Comparison of ENCODE assay signal across 9 cellular contexts in genomic region chr20:46206025-46206424, GRCh38.
DNase-seq lines count a peak whose midpoint lies in the region; ATAC-seq and TF ChIP-seq lines count a peak whose summit lies in the region.
"Had no signal": no experiment of that assay in that cellular context is flagged by ENCODE, and none has a peak within 500 bp of the region (broad histone marks: within the 10 kb centered on the region; RNA-seq: fewer than 3 reads in every experiment).

No MANE protein-coding gene starts in this region.

- H3K4me3 ChIP-seq in neural progenitor cell = no peak overlapping the region

- H3K27ac Mint-ChIP-seq in effector memory CD8-positive, alpha-beta T cell = peak overlapping the region in 1 of 2 donors; percentile 24
- H3K27ac Mint-ChIP-seq in neural progenitor cell = peak overlapping the region; percentile 27

- peaks cover 50 to 67% of the 10 kb centered on the region in 2 donors for H3K27me3 Mint-ChIP-seq in effector memory CD8-positive, alpha-beta T cell
- H3K27me3 Mint-ChIP-seq in neural progenitor cell (ENCODE audit: insufficient read depth, low read depth) = peaks cover 14% of the 10 kb centered on the region

- H3K27ac ChIP-seq in neural progenitor cell = no peak overlapping the region

- H3K27me3 ChIP-seq in neural progenitor cell = no peaks in the 10 kb centered on the region

- no peaks in the 10 kb centered on the region for H3K9me3 Mint-ChIP-seq in effector memory CD8-positive, alpha-beta T cell
- no peaks in the 10 kb centered on the region for H3K9me3 Mint-ChIP-seq in neural progenitor cell

- no peaks in the 10 kb centered on the region for H3K9me3 ChIP-seq in neural progenitor cell (ENCODE audit: low read depth)

- H3K4me2 ChIP-seq in neural progenitor cell = no peak overlapping the region

- no peaks in the 10 kb centered on the region for H3K79me2 ChIP-seq in neural progenitor cell (ENCODE audit: low read depth)

- no peak overlapping the region for H3K4me3 Mint-ChIP-seq in effector memory CD8-positive, alpha-beta T cell
- H3K4me3 Mint-ChIP-seq in neural progenitor cell = no peak overlapping the region

- peak; percentile 19 for ATAC-seq in effector memory CD8-positive, alpha-beta T cell (replicated peaks)
- no peak for ATAC-seq in HG03095 (IDR thresholded peaks at IDR 0.05; ENCODE audit: unreplicated experiment)
- ATAC-seq in GM19397 (IDR thresholded peaks at IDR 0.05; ENCODE audit: unreplicated experiment) = no peak

- TF ChIP-seq CTCF in neural progenitor cell (IDR thresholded peaks at IDR 0.05) = no peak

- no peak overlapping the region for H3K9ac ChIP-seq in neural progenitor cell

- no peaks in the 10 kb centered on the region for H3K36me3 ChIP-seq in neural progenitor cell

- no peaks in the 10 kb centered on the region for H3K36me3 Mint-ChIP-seq in effector memory CD8-positive, alpha-beta T cell (ENCODE audit: insufficient read depth)
- no peaks in the 10 kb centered on the region for H3K36me3 Mint-ChIP-seq in neural progenitor cell

- H3F3A ChIP-seq in neural progenitor cell (ENCODE audit: low read depth) = peaks cover 4% of the 10 kb centered on the region

- peaks cover 24% of the 10 kb centered on the region for H3K4me1 ChIP-seq in neural progenitor cell

- peaks cover 21 to 27% of the 10 kb centered on the region in 2 donors for H3K4me1 Mint-ChIP-seq in effector memory CD8-positive, alpha-beta T cell (ENCODE audit: low read depth in 2 of 2)
- peaks cover 45% of the 10 kb centered on the region for H3K4me1 Mint-ChIP-seq in neural progenitor cell

- no peaks in the 10 kb centered on the region for H4K20me1 ChIP-seq in neural progenitor cell (ENCODE audit: low read depth)

- H2AFZ ChIP-seq in neural progenitor cell (replicated peaks) = no peak overlapping the region

- DNase-seq in EH (ENCODE audit: low read depth) = peak; percentile 64
- DNase-seq in NOMO-1 treated with DMSO at 0.1 percent for 48 hours (lab: John Stamatoyannopoulos, UW; ENCODE audit: unreplicated experiment) = peak; percentile 91
- no peak for DNase-seq in effector memory CD8-positive, alpha-beta T cell
- DNase-seq in neural progenitor cell (ENCODE audit: low spot score) = no peak
- no peak for DNase-seq in NCI-H1092 treated with DMSO at 0.1 percent for 48 hours (lab: John Stamatoyannopoulos, UW)
- DNase-seq in ecto neural progenitor cell (ENCODE audit: low spot score) = no peak
- DNase-seq: NCI-H446 had no signal

Comparison
In these comparisons a context has a peak if more than half of its experiments do, and no peak if none do; other contexts are left out.
1. DNase-seq: peak in EH (single experiment) and NOMO-1 treated with DMSO at 0.1 percent for 48 hours (single experiment); none in effector memory CD8-positive, alpha-beta T cell (0 of 3), neural progenitor cell (single experiment), NCI-H1092 treated with DMSO at 0.1 percent for 48 hours (single experiment) and ecto neural progenitor cell (single experiment).